ENCODE assay signal across 22 cellular contexts in the genomic region with DNA sequence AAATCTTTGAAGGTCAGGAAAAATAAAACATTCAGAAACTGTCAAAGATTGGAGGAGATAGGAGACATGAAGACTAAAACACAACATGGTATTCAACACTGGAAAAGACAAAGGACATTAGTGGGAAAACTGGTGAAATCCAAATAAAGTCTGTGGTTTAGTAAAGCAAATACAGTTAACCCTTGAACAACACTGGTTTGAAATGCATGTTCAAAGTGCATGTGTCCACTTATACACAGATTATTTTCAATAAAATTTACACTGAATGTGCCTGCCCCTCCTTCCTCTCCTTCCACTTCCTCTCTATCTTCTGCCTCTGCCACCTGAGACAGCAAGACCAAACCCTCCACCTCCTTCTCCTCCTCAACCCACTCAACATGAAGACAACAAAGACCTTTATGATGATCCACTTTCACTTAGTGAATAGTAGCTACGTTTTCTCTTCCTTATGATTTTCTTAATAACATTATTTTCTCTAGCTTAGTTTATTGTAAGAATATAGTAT.
"Had no signal": no experiment of that assay in that cellular context is flagged by ENCODE, and none has a peak within 500 bp of the region (broad histone marks: within the 10 kb centered on the region; RNA-seq: fewer than 3 reads in every experiment).

No MANE protein-coding gene starts in this region.

- H3K36me3 ChIP-seq: pancreas, tibial artery had no signal

- H3K27ac ChIP-seq: heart left ventricle, pancreas, psoas muscle, tibial artery had no signal

- FAIRE-seq: endometrium, islet of Langerhans, pancreas had no signal

- H3K9me3 Mint-ChIP-seq: activated B cell treated with CpG ODN at 0.5 μM for 24 hours; activated naive CD4-positive, alpha-beta T cell treated with anti-CD3 and anti-CD28 coated beads for 36 hours; activated T-cell treated with anti-CD3 and anti-CD28 coated beads, Interleukin-2, amount 50 U/mL, for 4 hours; brain; dendritic cell treated with granulocyte-macrophage colony-stimulating factor and Interleukin-4, amounts not matched to agents 40 ng/mL and 50 ng/mL, for 4 days; natural killer cell treated with Interleukin-12 subunit alpha and Interleukin-12 subunit beta and Interleukin-15 and Interleukin-18, amount 100 ng/mL, for 72 hours; stimulated activated effector memory CD8-positive, alpha-beta T cell treated with anti-CD3 and anti-CD28 coated beads, Interleukin-12 subunit alpha, Interleukin-12 subunit beta, amount 100 ng/mL, for 72 hours; stimulated activated naive CD8-positive, alpha-beta T cell treated with anti-CD3 and anti-CD28 coated beads, Interleukin-15, amount 100 ng/mL, for 72 hours had no signal

- H3K27me3 ChIP-seq: heart left ventricle, pancreas, tibial artery had no signal

- H3K27me3 Mint-ChIP-seq: activated B cell treated with CpG ODN at 0.5 μM for 24 hours; brain; dendritic cell treated with granulocyte-macrophage colony-stimulating factor and Interleukin-4, amounts not matched to agents 40 ng/mL and 50 ng/mL, for 4 days; natural killer cell treated with Interleukin-12 subunit alpha and Interleukin-12 subunit beta and Interleukin-15 and Interleukin-18, amount 100 ng/mL, for 72 hours; stimulated activated naive CD8-positive, alpha-beta T cell treated with anti-CD3 and anti-CD28 coated beads, Interleukin-15, amount 100 ng/mL, for 72 hours had no signal

- H3K9me3 ChIP-seq: heart left ventricle, pancreas, psoas muscle, tibial artery had no signal

- H3K4me3 Mint-ChIP-seq: activated B cell treated with CpG ODN at 0.5 μM for 24 hours; activated naive CD4-positive, alpha-beta T cell treated with anti-CD3 and anti-CD28 coated beads for 36 hours; activated T-cell treated with anti-CD3 and anti-CD28 coated beads, Interleukin-2, amount 50 U/mL, for 4 hours; brain; dendritic cell treated with granulocyte-macrophage colony-stimulating factor and Interleukin-4, amounts not matched to agents 40 ng/mL and 50 ng/mL, for 4 days; natural killer cell treated with Interleukin-12 subunit alpha and Interleukin-12 subunit beta and Interleukin-15 and Interleukin-18, amount 100 ng/mL, for 72 hours; stimulated activated effector memory CD8-positive, alpha-beta T cell treated with anti-CD3 and anti-CD28 coated beads, Interleukin-12 subunit alpha, Interleukin-12 subunit beta, amount 100 ng/mL, for 72 hours; stimulated activated naive CD8-positive, alpha-beta T cell treated with anti-CD3 and anti-CD28 coated beads, Interleukin-15, amount 100 ng/mL, for 72 hours had no signal

- H3K27ac Mint-ChIP-seq: activated B cell treated with CpG ODN at 0.5 μM for 24 hours; activated naive CD4-positive, alpha-beta T cell treated with anti-CD3 and anti-CD28 coated beads for 36 hours; brain; dendritic cell treated with granulocyte-macrophage colony-stimulating factor and Interleukin-4, amounts not matched to agents 40 ng/mL and 50 ng/mL, for 4 days; natural killer cell treated with Interleukin-12 subunit alpha and Interleukin-12 subunit beta and Interleukin-15 and Interleukin-18, amount 100 ng/mL, for 72 hours; stimulated activated effector memory CD8-positive, alpha-beta T cell treated with anti-CD3 and anti-CD28 coated beads, Interleukin-12 subunit alpha, Interleukin-12 subunit beta, amount 100 ng/mL, for 72 hours; stimulated activated naive CD8-positive, alpha-beta T cell treated with anti-CD3 and anti-CD28 coated beads, Interleukin-15, amount 100 ng/mL, for 72 hours had no signal

- ATAC-seq: activated T-cell treated with anti-CD3 and anti-CD28 coated beads, Interleukin-2, amount 50 U/mL, for 4 hours; heart left ventricle; left cardiac atrium; natural killer cell treated with Interleukin-12 subunit alpha and Interleukin-12 subunit beta and Interleukin-15 and Interleukin-18, amount 100 ng/mL, for 72 hours; pancreas; psoas muscle; right cardiac atrium; stimulated activated effector memory CD8-positive, alpha-beta T cell treated with anti-CD3 and anti-CD28 coated beads, Interleukin-12 subunit alpha, Interleukin-12 subunit beta, amount 100 ng/mL, for 72 hours; stimulated activated naive CD8-positive, alpha-beta T cell treated with anti-CD3 and anti-CD28 coated beads, Interleukin-15, amount 100 ng/mL, for 72 hours had no signal

- DNase-seq: activated B cell treated with CpG ODN at 0.5 μM for 24 hours; activated CD4-positive, alpha-beta T cell treated with anti-CD3 and anti-CD28 coated beads for 48 hours; activated CD8-positive, alpha-beta memory T cell treated with anti-CD3 and anti-CD28 coated beads, Interleukin-2, amount 50 U/mL, for 48 hours; activated naive CD4-positive, alpha-beta T cell treated with anti-CD3 and anti-CD28 coated beads for 36 hours; activated T-cell treated with anti-CD3 and anti-CD28 coated beads, Interleukin-2, amount 50 U/mL, for 4 hours; caudate nucleus; effector CD4-positive, alpha-beta T cell; heart left ventricle; left cardiac atrium; pancreas; psoas muscle; right cardiac atrium; stimulated activated CD4-positive, alpha-beta T cell treated with anti-CD3 and anti-CD28 coated beads, Interleukin-12 subunit alpha, Interleukin-12 subunit beta, amount 100 ng/mL, for 4 hours; stimulated activated naive CD8-positive, alpha-beta T cell treated with anti-CD3 and anti-CD28 coated beads, Interleukin-15, amount 100 ng/mL, for 72 hours; T-helper 9 cell; tibial artery had no signal

- H3K4me1 ChIP-seq: pancreas, psoas muscle had no signal

- H3K36me3 Mint-ChIP-seq: natural killer cell treated with Interleukin-12 subunit alpha and Interleukin-12 subunit beta and Interleukin-15 and Interleukin-18, amount 100 ng/mL, for 72 hours had no signal

- H3K4me3 ChIP-seq: heart left ventricle, pancreas, psoas muscle, tibial artery had no signal
